In genomic region chr1:63886348-63886747, GRCh38 we compare ENCODE assay signal across 31 cellular contexts.
"Had no signal": no experiment of that assay in that cellular context is flagged by ENCODE, and none has a peak within 500 bp of the region (broad histone marks: within the 10 kb centered on the region; RNA-seq: fewer than 3 reads in every experiment).

No MANE protein-coding gene starts in this region.

- ATAC-seq: esophagus mucosa; left colon; stimulated activated memory B cell treated with anti-CD40 and anti-IgM and Interleukin-4, amounts not matched to agents 10 μg/mL and 1 μg/mL and 100 μg/mL, for 72 hours; stimulated activated naive CD8-positive, alpha-beta T cell treated with anti-CD3 and anti-CD28 coated beads, Interleukin-15, amount 100 ng/mL, for 72 hours; T-helper 17 cell had no signal

- FAIRE-seq: astrocyte, keratinocyte, small intestine had no signal

- H3K4me3 ChIP-seq: psoas muscle, sigmoid colon, uterus had no signal

- DNase-seq: activated CD4-positive, alpha-beta memory T cell treated with anti-CD3 and anti-CD28 coated beads for 36 hours; activated CD4-positive, alpha-beta T cell treated with anti-CD3 and anti-CD28 coated beads, Interleukin-2, amount 10 ng/mL, durations not matched to agents 24 days and 14 days; activated CD4-positive, CD25-positive, alpha-beta regulatory T cell treated with anti-CD3 and anti-CD28 coated beads, Interleukin-2, amount 50 U/mL, for 72 hours; activated CD8-positive, alpha-beta memory T cell treated with anti-CD3 and anti-CD28 coated beads, Interleukin-2, amount 50 U/mL, for 4 hours; activated gamma-delta T cell; activated naive CD4-positive, alpha-beta T cell treated with anti-CD3 and anti-CD28 coated beads, Interleukin-2, amount 10 ng/mL, durations not matched to agents 7 days and 5 days; activated naive CD8-positive, alpha-beta T cell treated with anti-CD3 and anti-CD28 coated beads, Interleukin-2, amount 10 ng/mL, durations not matched to agents 7 days and 5 days; activated T-cell treated with anti-CD3 and anti-CD28 coated beads, Interleukin-2, amount 50 U/mL, for 1 hour; amniotic stem cell; caudate nucleus; endodermal cell; foreskin fibroblast; head of caudate nucleus; hippocampal formation; left colon; mammary epithelial cell; naive B cell; psoas muscle; sigmoid colon; small intestine; stimulated activated CD4-positive, alpha-beta T cell treated with anti-CD3 and anti-CD28 coated beads, Interleukin-4, amount 100 ng/mL, for 24 hours; stimulated activated CD8-positive, alpha-beta memory T cell treated with anti-CD3 and anti-CD28 coated beads, Interleukin-4, amount 100 ng/mL, for 48 hours; stimulated activated naive CD8-positive, alpha-beta T cell treated with anti-CD3 and anti-CD28 coated beads, Interleukin-15, amount 100 ng/mL, for 72 hours; substantia nigra; T-helper 17 cell; T1000; uterus had no signal
